8 cellular contexts compared by ENCODE assay signal in genomic region chr4:140523370-140523856, GRCh38. TPM values are rescaled to one million over a fixed set of nuclear protein-coding genes. Genes with fewer than 3 reads are reported as not detected.
DNase-seq lines count a peak whose midpoint lies in the region; ATAC-seq and TF ChIP-seq lines count a peak whose summit lies in the region.

No MANE protein-coding gene starts in this region.

- H3K4me1 Mint-ChIP-seq in type B pancreatic cell (ENCODE audit: unreplicated experiment): peaks cover 10% of the 10 kb centered on the region

- peak overlapping the region; percentile 86 for H3K4me3 ChIP-seq in WI38 (ENCODE audit: low read depth, low read length)
- H3K4me3 ChIP-seq in kidney epithelial cell (ENCODE audit: low read depth, low read length): peak overlapping the region; percentile 27

- no peaks in the 10 kb centered on the region for H3K27me3 Mint-ChIP-seq in type B pancreatic cell

- TF ChIP-seq CTCF in WI38 (IDR thresholded peaks at IDR 0.05; ENCODE audit: low read depth, low read length): no peak
- TF ChIP-seq CTCF in kidney epithelial cell (IDR thresholded peaks at IDR 0.05; ENCODE audit: insufficient read depth, low read length, poor library complexity, severe bottlenecking): no peak
- TF ChIP-seq CTCF in type B pancreatic cell (conservative IDR thresholded peaks at IDR 0.05): no peak

- DNase-seq in kidney epithelial cell (ENCODE audit: low read depth) (no peak), type B pancreatic cell (ENCODE audit: extremely low spot score, unreplicated experiment) (no peak), occipital lobe (lab: John Stamatoyannopoulos, UW) (no peak), HCEC 1CT (no peak)
- DNase-seq in activated CD4-positive, alpha-beta T cell treated with anti-CD3 and anti-CD28 coated beads for 4 hours: no peak

- peak overlapping the region; percentile 91 for H3K4me3 Mint-ChIP-seq in type B pancreatic cell

- no peaks in the 10 kb centered on the region for H3K9me3 Mint-ChIP-seq in type B pancreatic cell

- H3K36me3 Mint-ChIP-seq in type B pancreatic cell: peaks cover 19% of the 10 kb centered on the region

- peak overlapping the region; percentile 86 for H3K27ac Mint-ChIP-seq in type B pancreatic cell

- H3K36me3 ChIP-seq in kidney epithelial cell (ENCODE audit: control insufficient read depth, insufficient read depth, low read length): no peaks in the 10 kb centered on the region

- peak; percentile 11 for ATAC-seq in GM18508 (IDR thresholded peaks at IDR 0.05; ENCODE audit: insufficient read depth, unreplicated experiment)
- peak; percentile 4 for ATAC-seq in HG02623 (IDR thresholded peaks at IDR 0.05; ENCODE audit: unreplicated experiment)

- H3K27me3 ChIP-seq in kidney epithelial cell (ENCODE audit: control insufficient read depth, insufficient read depth, low read length): no peaks in the 10 kb centered on the region

RNA-seq across cellular contexts. Expression of gene ELMOD2, which starts 0.6 kb away (rescaled TPM):
- total RNA-seq in kidney epithelial cell: 21.4 and 60.5 TPM in 2 replicates
- 35.9 and 50.2 TPM in 2 replicates for total RNA-seq in type B pancreatic cell (ENCODE audit: low replicate concordance)
- total RNA-seq in occipital lobe: 55.4 TPM

RNA-seq across cellular contexts. Expression of gene MGAT4D, which starts 25.3 kb away (rescaled TPM):
- total RNA-seq in kidney epithelial cell (not detected in 2 replicates), type B pancreatic cell (ENCODE audit: low replicate concordance) (not detected in 2 replicates), occipital lobe (not detected)

RNA-seq across cellular contexts. Expression of gene UCP1, which starts 45.3 kb away (rescaled TPM):
- total RNA-seq in kidney epithelial cell: 0.58 TPM in 1 of 2 replicates, not detected in the other
- total RNA-seq in type B pancreatic cell (ENCODE audit: low replicate concordance): 0.41 TPM in 1 of 2 replicates, not detected in the other
- total RNA-seq in occipital lobe: not detected
